ENCODE assay signal across 10 cellular contexts in the genomic region with DNA sequence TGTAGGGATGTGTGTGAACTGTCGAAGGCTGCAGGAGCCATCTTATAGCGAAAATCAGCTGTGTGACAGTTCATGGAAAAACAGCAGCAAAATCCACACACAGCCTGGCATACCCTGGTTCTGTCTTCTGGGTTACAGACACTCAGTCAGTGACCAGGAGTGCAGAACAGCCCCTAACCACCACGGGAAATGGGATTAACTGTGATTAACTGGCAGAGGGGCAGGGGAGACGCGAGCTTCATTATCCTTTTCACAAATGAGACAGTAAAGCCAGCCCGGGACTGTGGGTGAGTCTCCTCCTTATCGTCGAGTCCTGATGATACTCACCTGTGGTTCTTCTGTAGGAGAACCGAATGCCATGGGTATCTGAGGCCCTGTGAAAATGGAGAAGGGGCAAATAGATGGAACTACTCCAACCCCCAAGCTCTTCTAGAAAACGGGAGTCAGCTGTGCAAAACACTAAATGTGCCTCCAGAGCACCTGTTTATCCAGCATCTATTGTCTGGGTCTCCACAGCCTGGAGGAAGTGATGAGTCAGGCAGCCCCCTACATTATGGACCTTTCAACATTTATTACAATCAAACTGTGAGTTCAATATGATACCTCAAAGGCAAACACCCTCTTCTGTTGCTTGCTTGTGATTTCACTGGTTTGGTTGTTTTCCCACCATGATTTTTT. TPM values are rescaled to one million over a fixed set of nuclear protein-coding genes. Genes with fewer than 3 reads are reported as not detected.
DNase-seq lines count a peak whose midpoint lies in the region; ATAC-seq and TF ChIP-seq lines count a peak whose summit lies in the region.
"Had no signal": no experiment of that assay in that cellular context is flagged by ENCODE, and none has a peak within 500 bp of the region (broad histone marks: within the 10 kb centered on the region; RNA-seq: fewer than 3 reads in every experiment).

No MANE protein-coding gene starts in this region.

- no peaks in the 10 kb centered on the region for H4K20me1 ChIP-seq in GM23338 (replicated peaks; ENCODE audit: insufficient read depth)

- intact Hi-C loops in spleen (cut with DNase I; ENCODE audit: low total_unique reads): no loop called here

- H3K4me3 ChIP-seq in GM23338 (no peak overlapping the region), SJCRH30 (peak overlapping the region; percentile 15), right atrium auricular region (no peak overlapping the region), spleen (no peak overlapping the region)

- 0 out of 2 replicates have a peak overlapping the region, but pooled peaks have one; percentile 43 for H2AFZ ChIP-seq in GM23338

- H3K27ac Mint-ChIP-seq in GM23338: no peak overlapping the region

- no peak for TF ChIP-seq POLR2A in spleen (IDR thresholded peaks at IDR 0.05)

- H3K4me2 ChIP-seq in GM23338: no peak overlapping the region

- H3K36me3 ChIP-seq in GM23338 (ENCODE audit: insufficient read depth): no peaks in the 10 kb centered on the region
- no peaks in the 10 kb centered on the region for H3K36me3 ChIP-seq in SJCRH30
- no peaks in the 10 kb centered on the region for H3K36me3 ChIP-seq in right atrium auricular region
- H3K36me3 ChIP-seq in spleen: no peaks in the 10 kb centered on the region

- DNase-seq in GM23338 (ENCODE audit: low spot score) (no peak), SJCRH30 (peak; percentile 77 to 88), right atrium auricular region (ENCODE audit: low spot score) (no peak), spleen (no peak), NCI-H2081 (lab: John Stamatoyannopoulos, UW) (no peak), HEK293T (ENCODE audit: extremely low spot score) (no peak)

- H3K27me3 Mint-ChIP-seq in GM23338 (ENCODE audit: insufficient read depth, low read depth, poor library complexity): peaks cover 14% of the 10 kb centered on the region

- TF ChIP-seq CTCF in GM23338 (conservative IDR thresholded peaks at IDR 0.05; ENCODE audit: low read depth in 2 of 2) (no peak), right atrium auricular region (IDR thresholded peaks at IDR 0.05) (no peak), spleen (IDR thresholded peaks at IDR 0.05 in 8 of 11, conservative IDR thresholded peaks at IDR 0.05 in 3 of 11) (no peak)

- CTCF ChIA-PET in HEK293T (lab: Yijun Ruan, JAX): no interaction called here

- H3K9me3 Mint-ChIP-seq in GM23338: peaks cover 5% of the 10 kb centered on the region; the same call in 2 of the 3 replicates

- H3F3A ChIP-seq in GM23338 (replicated peaks; ENCODE audit: low read depth): peaks cover 8% of the 10 kb centered on the region; the same call in 1 of the 2 replicates

- H3K9me3 ChIP-seq in SJCRH30 (replicated peaks): no peaks in the 10 kb centered on the region
- H3K9me3 ChIP-seq in right atrium auricular region: no peaks in the 10 kb centered on the region
- no peaks in the 10 kb centered on the region for H3K9me3 ChIP-seq in spleen

- H3K9me2 ChIP-seq in GM23338 (ENCODE audit: insufficient read depth): peaks cover 7% of the 10 kb centered on the region; the same call in 1 of the 2 replicates

- POLR2A ChIA-PET in HEK293T (lab: Yijun Ruan, JAX): no interaction called here

- no peak overlapping the region for H3K27ac ChIP-seq in GM23338 (ENCODE audit: low read depth)
- peak overlapping the region; percentile 90 for H3K27ac ChIP-seq in SJCRH30
- peak overlapping the region; percentile 66 to 84 for H3K27ac ChIP-seq in right atrium auricular region
- peak overlapping the region; percentile 10 to 84 (median 74) for H3K27ac ChIP-seq in spleen

- H3K4me1 ChIP-seq in GM23338 (ENCODE audit: insufficient read depth) (peaks cover 29% of the 10 kb centered on the region), SJCRH30 (peaks cover 64% of the 10 kb centered on the region), right atrium auricular region (peaks cover 0 to 43% of the 10 kb centered on the region in 2 donors), spleen (peaks cover 14 to 48% (median 36%) of the 10 kb centered on the region in 6 donors)

- no peak overlapping the region for H3K4me3 Mint-ChIP-seq in GM23338

- WGBS in spleen, 5 donors: 17 to 26% (median 23%) methylated on average over 8 to 10 of the region's 10 CpGs

- H3K4me1 Mint-ChIP-seq in GM23338: peaks cover 37% of the 10 kb centered on the region

- no peak for ATAC-seq in GM23338
- ATAC-seq in HG03354 (IDR thresholded peaks at IDR 0.05; ENCODE audit: poor library complexity, severe bottlenecking, unreplicated experiment): no peak
- no peak for ATAC-seq in HG02610 (IDR thresholded peaks at IDR 0.05; ENCODE audit: unreplicated experiment)

- H3K27me3 ChIP-seq in GM23338 (ENCODE audit: insufficient read depth) (no peaks in the 10 kb centered on the region), SJCRH30 (no peaks in the 10 kb centered on the region), right atrium auricular region (no peaks in the 10 kb centered on the region), spleen (replicated peaks in 1 of 7) (no peaks in the 10 kb centered on the region)

- H3K36me3 Mint-ChIP-seq in GM23338 (ENCODE audit: low read depth): no peaks in the 10 kb centered on the region

- no peaks in the 10 kb centered on the region for H3K79me2 ChIP-seq in GM23338 (replicated peaks; ENCODE audit: insufficient read depth)

TF ChIP-seq in GM23338, 12 proteins besides CTCF, POLR2A, EP300 and RAD21 (continues in another document):
- TF ChIP-seq ZNF114 (CRISPR knock-in tag; IDR thresholded peaks at IDR 0.05) (no peak), STAT1 (IDR thresholded peaks at IDR 0.05; ENCODE audit: unreplicated experiment) (no peak), NANOG (IDR thresholded peaks at IDR 0.05; ENCODE audit: borderline replicate concordance) (no peak)

TF ChIP-seq in HEK293T, 16 proteins besides CTCF, POLR2A, EP300 and RAD21:
- TF ChIP-seq ARNT (IDR thresholded peaks at IDR 0.05): no peak
- no peak for TF ChIP-seq SUZ12 (IDR thresholded peaks at IDR 0.05)
- no peak for TF ChIP-seq CTBP1 (IDR thresholded peaks at IDR 0.05; ENCODE audit: borderline replicate concordance)
- no peak for TF ChIP-seq L3MBTL2 (conservative IDR thresholded peaks at IDR 0.05)
- TF ChIP-seq LEF1 (IDR thresholded peaks at IDR 0.05; ENCODE audit: borderline replicate concordance): no peak
- no peak for TF ChIP-seq HDGF (IDR thresholded peaks at IDR 0.05; ENCODE audit: borderline replicate concordance)
- no peak for TF ChIP-seq NFRKB (IDR thresholded peaks at IDR 0.05)
- no peak for TF ChIP-seq SP1 (IDR thresholded peaks at IDR 0.05)
- no peak for TF ChIP-seq ELF4 (IDR thresholded peaks at IDR 0.05)
- TF ChIP-seq FOXM1 (IDR thresholded peaks at IDR 0.05; ENCODE audit: borderline replicate concordance): no peak
- no peak for TF ChIP-seq FOXA1 (IDR thresholded peaks at IDR 0.05)
- TF ChIP-seq BHLHE40 (IDR thresholded peaks at IDR 0.05; ENCODE audit: borderline replicate concordance): no peak
- TF ChIP-seq ZNF384 (IDR thresholded peaks at IDR 0.05): no peak

RNA-seq across cellular contexts. Expression of a gene that starts 9.9 kb away (rescaled TPM):
- total RNA-seq in GM23338 (2014; rRNA removed; shearing (Covaris generic)): 57.4 and 59.6 TPM in 2 replicates
- 160 and 178 TPM in 2 replicates for polyA plus RNA-seq in GM23338 (2016; fragmentation: Nextera tagmentation; extraction: Ambion mirVana)
- total RNA-seq in SJCRH30 (2014; rRNA removed; shearing (Covaris generic)): 53.3 and 61.5 TPM in 2 replicates
- 10 to 100 TPM; 71.2 to 88.5 TPM for total RNA-seq in right atrium auricular region
- 100 to 1,000 TPM; 110 to 164 (median 144) TPM for total RNA-seq in spleen
- 10 to 100 TPM; 40.4 to 46.3 (median 44.4) TPM for polyA plus RNA-seq in spleen

RNA-seq across cellular contexts. Expression of a gene that starts 26.9 kb away (rescaled TPM):
- total RNA-seq in GM23338 (2014; rRNA removed; shearing (Covaris generic)): 21.4 and 26.9 TPM in 2 replicates
- polyA plus RNA-seq in GM23338 (2016; fragmentation: Nextera tagmentation; extraction: Ambion mirVana) (17.4 and 22.4 TPM in 2 replicates), spleen (under 1 TPM; 0.24 to 0.67 (median 0.57) TPM)
- total RNA-seq in SJCRH30 (2014; rRNA removed; shearing (Covaris generic)): 3.4 and 3.6 TPM in 2 replicates
- total RNA-seq in right atrium auricular region (1 to 10 TPM; 1.0 to 4.5 TPM), spleen (1 to 10 TPM in 3 of 7 donors, under 1 TPM in 1, not detected in 3; 0.46 to 2.2 (median 1.3) TPM)
- total RNA-seq: activated CD8-positive, alpha-beta memory T cell treated with anti-CD3 and anti-CD28 coated beads for 36 hours; H4 had no signal

RNA-seq across cellular contexts. Expression of a gene that starts 51.1 kb away (rescaled TPM):
- not detected in 2 replicates for total RNA-seq in GM23338 (2014; rRNA removed; shearing (Covaris generic))
- polyA plus RNA-seq in GM23338 (2016; fragmentation: Nextera tagmentation; extraction: Ambion mirVana): not detected in 2 replicates
- total RNA-seq in SJCRH30 (2014; rRNA removed; shearing (Covaris generic)): not detected in 2 replicates
- total RNA-seq in right atrium auricular region: not detected
- total RNA-seq in spleen: not detected
- not detected for polyA plus RNA-seq in spleen
- total RNA-seq: activated CD8-positive, alpha-beta memory T cell treated with anti-CD3 and anti-CD28 coated beads for 36 hours; H4 had no signal

Comparison
In these comparisons a context has a peak if more than half of its experiments do, and no peak if none do; other contexts are left out.
1. DNase-seq: peak in SJCRH30 (2 of 2); none in GM23338 (single experiment), right atrium auricular region (single experiment), spleen (single experiment), NCI-H2081 (0 of 2) and HEK293T (single experiment).